7 cellular contexts compared by ENCODE assay signal in the genomic region with DNA sequence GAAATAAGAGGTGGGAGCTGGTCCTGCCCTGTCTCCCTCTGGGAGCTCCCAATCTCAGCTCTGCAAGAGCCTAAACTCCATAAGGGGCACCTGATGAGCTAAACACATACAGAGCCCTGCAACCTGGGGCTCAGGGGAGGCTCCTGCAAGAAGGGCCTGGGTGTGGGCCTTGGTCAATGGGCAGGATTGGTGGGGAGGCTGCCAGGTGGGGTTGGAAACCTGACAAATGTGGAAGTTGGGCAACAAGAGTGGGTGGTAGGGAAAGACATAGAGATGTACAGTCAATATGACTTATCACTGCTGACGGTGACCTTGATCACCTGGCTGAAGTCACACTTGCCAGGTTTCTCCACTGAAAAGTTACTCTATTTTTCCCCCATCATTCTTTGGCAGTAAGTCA.
"Had no signal": no experiment of that assay in that cellular context is flagged by ENCODE, and none has a peak within 500 bp of the region (broad histone marks: within the 10 kb centered on the region; RNA-seq: fewer than 3 reads in every experiment).

No MANE protein-coding gene starts in this region.

- FAIRE-seq: H54, HTR-8/SVneo had no signal

- H3K4me3 ChIP-seq: GM23248 had no signal

- DNase-seq: GM23248, GOT3, H9, HCEC 1CT, KBM-7 had no signal

- H3K27ac ChIP-seq: GM23248 had no signal

- H2AFZ ChIP-seq: GM23248 had no signal

- H3K9ac ChIP-seq: GM23248 had no signal
